Comparison of ENCODE assay signal across 10 cellular contexts in the genomic region with DNA sequence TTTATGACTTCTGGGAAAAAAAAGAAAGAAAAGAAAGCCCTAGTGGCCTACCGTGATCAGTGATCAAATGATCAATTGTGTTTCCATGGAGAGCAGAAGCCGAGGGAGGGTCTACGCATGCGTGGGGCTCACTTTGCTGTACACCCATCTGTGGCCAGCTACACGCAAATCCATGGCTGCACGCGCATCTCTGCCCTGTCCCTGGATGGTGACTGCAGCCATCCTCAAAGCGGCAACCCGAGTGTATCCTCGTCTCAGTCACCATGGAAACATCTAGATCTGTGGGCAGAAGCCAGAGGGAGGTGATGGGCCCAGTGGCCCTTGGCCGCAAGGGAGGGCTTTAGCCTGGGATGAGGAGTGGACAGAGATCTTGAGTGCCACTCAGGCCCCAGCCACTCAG. TPM values are rescaled to one million over a fixed set of nuclear protein-coding genes. Genes with fewer than 3 reads are reported as not detected.
DNase-seq lines count a peak whose midpoint lies in the region; ATAC-seq, FAIRE-seq and TF ChIP-seq lines count a peak whose summit lies in the region.
"Had no signal": no experiment of that assay in that cellular context is flagged by ENCODE, and none has a peak within 500 bp of the region (broad histone marks: within the 10 kb centered on the region; RNA-seq: fewer than 3 reads in every experiment).

No MANE protein-coding gene starts in this region.

- peaks cover 0 to 9% (median 0%) of the 10 kb centered on the region in 11 experiments; a peak in 2 of 22 replicates for H3K36me3 ChIP-seq in BLaER1 treated with 17β-estradiol and CSF1 and Interleukin-3, amounts not matched to agents 10 nM and 100 nM
- no peaks in the 10 kb centered on the region for H3K36me3 ChIP-seq in KMS-11 (ENCODE audit: insufficient read depth)

- H3K27ac Mint-ChIP-seq in chondrocyte (ENCODE audit: unreplicated experiment) = no peak overlapping the region

- in situ Hi-C loops in astrocyte of the cerebellum (cut with HindIII; ENCODE audit: low sequenced_read_pairs) = no loop called here

- DNase-seq in astrocyte of the cerebellum (ENCODE audit: low read depth) (no peak), mucosa of gallbladder (ENCODE audit: low spot score) (peak; percentile 43), chondrocyte (ENCODE audit: low spot score) (no peak), D721Med (ENCODE audit: insufficient read length, low spot score) (no peak)
- DNase-seq in activated CD4-positive, alpha-beta T cell treated with anti-CD3 and anti-CD28 coated beads for 4 hours = no peak
- DNase-seq: DND-41, NCI-H187 treated with DMSO at 0.1 percent for 48 hours had no signal

- H3K27me3 ChIP-seq in BLaER1 treated with 17β-estradiol and CSF1 and Interleukin-3, amounts not matched to agents 10 nM and 100 nM = peaks cover 0 to 7% (median 0%) of the 10 kb centered on the region in 11 experiments; a peak in 3 of 22 replicates
- H3K27me3 ChIP-seq in KMS-11 (ENCODE audit: insufficient read depth, low read depth) = no peaks in the 10 kb centered on the region

- H3K4me3 Mint-ChIP-seq in chondrocyte (ENCODE audit: unreplicated experiment) = no peak overlapping the region

- peaks cover 8% of the 10 kb centered on the region for H3K36me3 Mint-ChIP-seq in chondrocyte (ENCODE audit: low read depth)

- H2AFZ ChIP-seq in KMS-11 (ENCODE audit: low read depth) = no peak overlapping the region

- H3K4me1 ChIP-seq in BLaER1 treated with 17β-estradiol and CSF1 and Interleukin-3, amounts not matched to agents 10 nM and 100 nM = peaks cover 20 to 43% (median 33%) of the 10 kb centered on the region in 10 experiments
- peaks cover 5% of the 10 kb centered on the region for H3K4me1 ChIP-seq in KMS-11 (ENCODE audit: low read depth, poor library complexity, severe bottlenecking)

- peaks cover 1% of the 10 kb centered on the region for H3K27me3 Mint-ChIP-seq in chondrocyte (ENCODE audit: low read depth)

- TF ChIP-seq CTCF in KMS-11 (conservative IDR thresholded peaks at IDR 0.05; ENCODE audit: low read depth, low read length) (no peak), astrocyte of the cerebellum (IDR thresholded peaks at IDR 0.05; ENCODE audit: low read depth, low read length, missing control alignments) (no peak), chondrocyte (IDR thresholded peaks at IDR 0.05) (no peak), D721Med (IDR thresholded peaks at IDR 0.05; ENCODE audit: insufficient read depth, missing control alignments) (no peak)

- H3K4me2 ChIP-seq in BLaER1 treated with 17β-estradiol and CSF1 and Interleukin-3, amounts not matched to agents 10 nM and 100 nM = peak overlapping the region; percentile 81 to 99 (median 97)
- H3K4me2 ChIP-seq in KMS-11 = peak overlapping the region; percentile 66; the same call in 1 of the 2 replicates

- H3K9ac ChIP-seq in BLaER1 treated with 17β-estradiol and CSF1 and Interleukin-3, amounts not matched to agents 10 nM and 100 nM = peak overlapping the region in 2 of 11 experiments; percentile 34 to 46; a peak in 1 of 22 replicates
- no peak overlapping the region for H3K9ac ChIP-seq in KMS-11

- no peaks in the 10 kb centered on the region for H3K9me3 Mint-ChIP-seq in chondrocyte (ENCODE audit: low read depth)

- ATAC-seq in GM18870 (IDR thresholded peaks at IDR 0.05; ENCODE audit: unreplicated experiment) = no peak

- H3K27ac ChIP-seq in BLaER1 treated with 17β-estradiol and CSF1 and Interleukin-3, amounts not matched to agents 10 nM and 100 nM = no peak overlapping the region
- no peak overlapping the region for H3K27ac ChIP-seq in KMS-11

- no peaks in the 10 kb centered on the region for H3K79me2 ChIP-seq in KMS-11 (ENCODE audit: insufficient read depth, low read depth)

- peak overlapping the region in 8 of 10 experiments; percentile 65 to 84 (median 71); a peak in 12 of 20 replicates for H3K4me3 ChIP-seq in BLaER1 treated with 17β-estradiol and CSF1 and Interleukin-3, amounts not matched to agents 10 nM and 100 nM
- H3K4me3 ChIP-seq in KMS-11 (IDR thresholded peaks at IDR 0.05; ENCODE audit: insufficient read depth, low read depth, low read length) = no peak overlapping the region
- H3K4me3 ChIP-seq in astrocyte of the cerebellum (ENCODE audit: low read depth, low read length) = peak overlapping the region; percentile 80

- no peaks in the 10 kb centered on the region for H3K9me3 ChIP-seq in BLaER1 treated with 17β-estradiol and CSF1 and Interleukin-3, amounts not matched to agents 10 nM and 100 nM (replicated peaks in 1 of 11)

- FAIRE-seq in D721Med (lab: Jason Lieb, UNC) = no peak

- H4K20me1 ChIP-seq in BLaER1 treated with 17β-estradiol and CSF1 and Interleukin-3, amounts not matched to agents 10 nM and 100 nM = peaks cover 0 to 17% (median 0%) of the 10 kb centered on the region in 11 experiments; a peak in 5 of 22 replicates
- H4K20me1 ChIP-seq in KMS-11 (ENCODE audit: insufficient read depth) = no peaks in the 10 kb centered on the region

- H3K4me1 Mint-ChIP-seq in chondrocyte (ENCODE audit: low read depth) = peaks cover 22% of the 10 kb centered on the region

RNA-seq across cellular contexts. Expression of a gene that starts 0.8 kb away (rescaled TPM):
- total RNA-seq in mucosa of gallbladder (2.5 TPM), chondrocyte (5.0 to 6.1 TPM (median 5.1 TPM) in 3 replicates)

RNA-seq across cellular contexts. Expression of a gene that starts 44.4 kb away (rescaled TPM):
- total RNA-seq in mucosa of gallbladder (not detected), chondrocyte (not detected in 3 replicates)
